Comparison of ENCODE assay signal across 26 cellular contexts in genomic region chr21:31490471-31490870, GRCh38.
DNase-seq lines count a peak whose midpoint lies in the region; ATAC-seq, FAIRE-seq and TF ChIP-seq lines count a peak whose summit lies in the region.
"Had no signal": no experiment of that assay in that cellular context is flagged by ENCODE, and none has a peak within 500 bp of the region (broad histone marks: within the 10 kb centered on the region; RNA-seq: fewer than 3 reads in every experiment).

No MANE protein-coding gene starts in this region.

- no peaks in the 10 kb centered on the region for H3K36me3 ChIP-seq in K562 (ENCODE audit: control insufficient read depth, insufficient read depth, low read length)
- H3K36me3 ChIP-seq in ovary = no peaks in the 10 kb centered on the region
- H3K36me3 ChIP-seq: transverse colon had no signal

- peaks cover 2% of the 10 kb centered on the region for H3K4me1 Mint-ChIP-seq in activated CD4-positive, alpha-beta T cell treated with anti-CD3 and anti-CD28 coated beads, Interleukin-2, amount 10 ng/mL, durations not matched to agents 24 days and 14 days

- H3K27me3 Mint-ChIP-seq in activated CD4-positive, alpha-beta T cell treated with anti-CD3 and anti-CD28 coated beads, Interleukin-2, amount 10 ng/mL, durations not matched to agents 24 days and 14 days = peaks cover 5% of the 10 kb centered on the region
- H3K27me3 Mint-ChIP-seq: naive thymus-derived CD8-positive, alpha-beta T cell had no signal

- CTCF ChIA-PET in A549 (lab: Yijun Ruan, JAX) = no interaction called here
- CTCF ChIA-PET in K562 (lab: Yijun Ruan, JAX; ENCODE audit: low intra/inter-chr PET ratio) = no interaction called here

- H3K27me3 ChIP-seq in K562 (ENCODE audit: control insufficient read depth in 2 of 2, insufficient read depth in 2 of 2, low read length in 2 of 2) = peaks cover 0 to 9% of the 10 kb centered on the region in 2 experiments; a peak in 2 of 5 replicates
- H3K27me3 ChIP-seq in ovary = no peaks in the 10 kb centered on the region
- H3K27me3 ChIP-seq: dorsolateral prefrontal cortex, transverse colon had no signal

- no peak overlapping the region for H3K4me2 ChIP-seq in A549
- H3K4me2 ChIP-seq in K562 (ENCODE audit: insufficient read depth, low read length) = peak overlapping the region; percentile 68

- TF ChIP-seq POLR2A in A549 (IDR thresholded peaks at IDR 0.05; ENCODE audit: low read length) (no peak), K562 (conservative IDR thresholded peaks at IDR 0.05) (no peak), ovary (IDR thresholded peaks at IDR 0.05) (no peak)

- 44% methylated on average over 5 of the region's 5 CpGs for WGBS in A549 (ENCODE audit: missing lambda C conversion rate)
- 0% methylated on average over 5 of the region's 5 CpGs for WGBS in K562 (ENCODE audit: insufficient coverage, low coverage, missing lambda C conversion rate)
- 89 to 98% (median 92%) methylated on average over 5 of the region's 5 CpGs for WGBS in ovary, 3 donors

- in situ Hi-C loops in K562 (cut with MboI) = no loop called here

- TF ChIP-seq RAD21 in A549 (conservative IDR thresholded peaks at IDR 0.05 in 1 of 2, IDR thresholded peaks at IDR 0.05 in 1 of 2) (no peak), K562 (CRISPR knock-in tag; conservative IDR thresholded peaks at IDR 0.05 in 1 of 2, IDR thresholded peaks at IDR 0.05 in 1 of 2) (no peak)

- H3K36me3 Mint-ChIP-seq in activated CD4-positive, alpha-beta T cell treated with anti-CD3 and anti-CD28 coated beads, Interleukin-2, amount 10 ng/mL, durations not matched to agents 24 days and 14 days (ENCODE audit: low read depth) = no peaks in the 10 kb centered on the region

- no peak for TF ChIP-seq CTCF in A549 (IDR thresholded peaks at IDR 0.05)
- no peak for TF ChIP-seq CTCF in K562 (IDR thresholded peaks at IDR 0.05 in 2 of 3, conservative IDR thresholded peaks at IDR 0.05 in 1 of 3; ENCODE audit: insufficient read depth in 2 of 3, low read depth in 1 of 3, low read length in 3 of 3)
- no peak for TF ChIP-seq CTCF in ovary (IDR thresholded peaks at IDR 0.05)

- POLR2A ChIA-PET in A549 (lab: Yijun Ruan, JAX) (no interaction called here), K562 (lab: Yijun Ruan, JAX) (no interaction called here)

- peaks cover 11% of the 10 kb centered on the region for H3K9me3 Mint-ChIP-seq in activated CD4-positive, alpha-beta T cell treated with anti-CD3 and anti-CD28 coated beads, Interleukin-2, amount 10 ng/mL, durations not matched to agents 24 days and 14 days

- FAIRE-seq in A549 (lab: Jason Lieb, UNC) (no peak), K562 (lab: Jason Lieb, UNC) (no peak)
- FAIRE-seq: endothelial cell of umbilical vein had no signal

- H3K79me2 ChIP-seq in K562 (ENCODE audit: control insufficient read depth, insufficient read depth, low read length) = no peaks in the 10 kb centered on the region

- no peak overlapping the region for H3K4me3 Mint-ChIP-seq in activated CD4-positive, alpha-beta T cell treated with anti-CD3 and anti-CD28 coated beads, Interleukin-2, amount 10 ng/mL, durations not matched to agents 24 days and 14 days
- H3K4me3 Mint-ChIP-seq: activated naive CD8-positive, alpha-beta T cell treated with anti-CD3 and anti-CD28 coated beads, Interleukin-2, amount 10 ng/mL, durations not matched to agents 7 days and 5 days; naive thymus-derived CD8-positive, alpha-beta T cell; T-helper 1 cell treated with Interleukin-12 subunit alpha and Interleukin-12 subunit beta and Interleukin-4 antibody, amounts not matched to agents 30 μg/mL and 1 μg/mL, for 36 hours had no signal

- H3K4me3 ChIP-seq in A549 = no peak overlapping the region
- H3K4me3 ChIP-seq in K562 = peak overlapping the region; percentile 22; the same call in 1 of the 2 replicates
- H3K4me3 ChIP-seq in ovary = no peak overlapping the region
- H3K4me3 ChIP-seq: dorsolateral prefrontal cortex, GM23248, transverse colon had no signal

- TF ChIP-seq EP300 in A549 (IDR thresholded peaks at IDR 0.05) = no peak
- no peak for TF ChIP-seq EP300 in K562 (IDR thresholded peaks at IDR 0.05; ENCODE audit: low read length)
- no peak for TF ChIP-seq EP300 in ovary (IDR thresholded peaks at IDR 0.05)

- DNase-seq in A549 (ENCODE audit: low read depth in 1 of 2, low spot score in 1 of 2) (peak; percentile 6 to 10), CMK (ENCODE audit: low read depth) (peak; percentile 4), M059J (ENCODE audit: low read depth) (peak; percentile 3), K562 (ENCODE audit: extremely low read depth in 1 of 4, low spot score in 3 of 4) (peak; percentile 30 to 79 (median 73)), activated gamma-delta T cell treated with Interleukin-2 at 50 U/mL for 16 hours (no peak), ovary (no peak)
- no peak for DNase-seq in activated CD4-positive, alpha-beta T cell treated with anti-CD3 and anti-CD28 coated beads, Interleukin-2, amount 10 ng/mL, durations not matched to agents 24 days and 14 days
- DNase-seq: activated CD4-positive, alpha-beta T cell treated with anti-CD3 and anti-CD28 coated beads, Interleukin-2, amount 50 U/mL, for 1 hour; activated naive CD8-positive, alpha-beta T cell treated with anti-CD3 and anti-CD28 coated beads, Interleukin-2, amount 10 ng/mL, durations not matched to agents 7 days and 5 days; AML-193; GM23248; head of caudate nucleus; Kasumi-1; left colon; naive thymus-derived CD8-positive, alpha-beta T cell; NCI-H1105 treated with DMSO at 0.1 percent for 48 hours; NCI-H2081 treated with DMSO at 0.1 percent for 48 hours; NCI-H526; PC-3; stimulated activated CD4-positive, alpha-beta T cell treated with anti-CD3 and anti-CD28 coated beads, Interleukin-4, amount 100 ng/mL, for 24 hours; stimulated activated naive CD8-positive, alpha-beta T cell treated with anti-CD3 and anti-CD28 coated beads, Interleukin-15, Interleukin-2, amounts not matched to agents 100 U/mL and 50 U/mL, for 24 hours; transverse colon had no signal

- H3K9me1 ChIP-seq in K562 (ENCODE audit: control insufficient read depth, insufficient read depth, low read length) = no peaks in the 10 kb centered on the region

- no peak overlapping the region for H3K27ac Mint-ChIP-seq in activated CD4-positive, alpha-beta T cell treated with anti-CD3 and anti-CD28 coated beads, Interleukin-2, amount 10 ng/mL, durations not matched to agents 24 days and 14 days
- H3K27ac Mint-ChIP-seq: activated naive CD8-positive, alpha-beta T cell treated with anti-CD3 and anti-CD28 coated beads, Interleukin-2, amount 10 ng/mL, durations not matched to agents 7 days and 5 days; T-helper 1 cell treated with Interleukin-12 subunit alpha and Interleukin-12 subunit beta and Interleukin-4 antibody, amounts not matched to agents 30 μg/mL and 1 μg/mL, for 36 hours had no signal

- H3K27ac ChIP-seq in A549 = no peak overlapping the region
- H3K27ac ChIP-seq in K562 (ENCODE audit: extremely low read depth, low read depth, low read length) = no peak overlapping the region
- no peak overlapping the region for H3K27ac ChIP-seq in ovary
- H3K27ac ChIP-seq: dorsolateral prefrontal cortex, GM23248, transverse colon had no signal

- no peaks in the 10 kb centered on the region for H4K20me1 ChIP-seq in K562 (replicated peaks; ENCODE audit: control insufficient read depth, insufficient read depth, low read length)

- no peaks in the 10 kb centered on the region for H3K9me3 ChIP-seq in A549
- no peaks in the 10 kb centered on the region for H3K9me3 ChIP-seq in K562 (replicated peaks; ENCODE audit: control insufficient read depth, insufficient read depth, low read depth, low read length)
- H3K9me3 ChIP-seq in ovary = no peaks in the 10 kb centered on the region

- intact Hi-C loops in K562 (cut with micrococcal nuclease) = no loop called here
- intact Hi-C loops in ovary (cut with DNase I) = no loop called here
- intact Hi-C loops in activated CD4-positive, alpha-beta T cell treated with anti-CD3 and anti-CD28 coated beads, Interleukin-2, amount 10 ng/mL, durations not matched to agents 24 days and 14 days (cut with micrococcal nuclease) = no loop called here

- H3K9ac ChIP-seq in K562 (ENCODE audit: insufficient read depth in 1 of 2, low read depth in 2 of 2, low read length in 2 of 2) = no peak overlapping the region
- H3K9ac ChIP-seq: GM23248 had no signal

- ATAC-seq in A549 (peak in 1 of 2 experiments; percentile 46; a peak in 3 of 6 replicates), K562 (peak; percentile 99), GM18870 (IDR thresholded peaks at IDR 0.05; ENCODE audit: unreplicated experiment) (no peak)
- ATAC-seq: left colon; naive thymus-derived CD8-positive, alpha-beta T cell; PC-3; stimulated activated naive CD8-positive, alpha-beta T cell treated with anti-CD3 and anti-CD28 coated beads, Interleukin-15, Interleukin-2, amounts not matched to agents 100 U/mL and 50 U/mL, for 24 hours had no signal

- H2AFZ ChIP-seq in K562 (ENCODE audit: low read depth, low read length) = peak overlapping the region; percentile 61
- H2AFZ ChIP-seq: GM23248 had no signal

- BruUV-seq in K562 (replicated peaks; lab: Mats Ljungman, UMichigan) = no TSS peak

- H3K4me1 ChIP-seq in A549 = no peaks in the 10 kb centered on the region
- H3K4me1 ChIP-seq in K562 (replicated peaks in 1 of 2; ENCODE audit: control insufficient read depth in 2 of 2, insufficient read depth in 2 of 2, low read length in 2 of 2) = no peaks in the 10 kb centered on the region
- H3K4me1 ChIP-seq in ovary (ENCODE audit: insufficient read depth) = no peaks in the 10 kb centered on the region
- H3K4me1 ChIP-seq: transverse colon had no signal

TF ChIP-seq in A549, 52 proteins besides CTCF, POLR2A, EP300 and RAD21:
- no peak for TF ChIP-seq MAFK (IDR thresholded peaks at IDR 0.05; ENCODE audit: partially characterized antibody)
- TF ChIP-seq RCOR1 (IDR thresholded peaks at IDR 0.05; ENCODE audit: low read depth, low read length) = no peak
- no peak for TF ChIP-seq CHD2 (IDR thresholded peaks at IDR 0.05; ENCODE audit: low read length, partially characterized antibody)
- no peak for TF ChIP-seq JUNB (IDR thresholded peaks at IDR 0.05)
- no peak for TF ChIP-seq TP53 (CRISPR knock-in tag; IDR thresholded peaks at IDR 0.05)

TF ChIP-seq in K562, 482 proteins besides CTCF, POLR2A, EP300 and RAD21 (continues in another document):
- no peak for TF ChIP-seq ZNF184 (CRISPR knock-in tag; IDR thresholded peaks at IDR 0.05)
- no peak for TF ChIP-seq ETV6 (IDR thresholded peaks at IDR 0.05; ENCODE audit: borderline replicate concordance in 1 of 2, low read depth in 2 of 2, low read length in 1 of 2)
- TF ChIP-seq ETV6 (CRISPR knock-in tag; IDR thresholded peaks at IDR 0.05; ENCODE audit: borderline replicate concordance) = no peak
- TF ChIP-seq ETV1 (tag; conservative IDR thresholded peaks at IDR 0.05; ENCODE audit: low read depth) = 0 out of 2 replicates have a peak, but pooled peaks have one; percentile 11
- no peak for TF ChIP-seq SIX5 (IDR thresholded peaks at IDR 0.05; ENCODE audit: borderline replicate concordance in 1 of 2, insufficient read depth in 1 of 2, low read depth in 1 of 2, low read length in 2 of 2)
- TF ChIP-seq FOXP1 (CRISPR knock-in tag; IDR thresholded peaks at IDR 0.05) = no peak
- TF ChIP-seq GABPA (tag; conservative IDR thresholded peaks at IDR 0.05; ENCODE audit: low read depth) = peak; percentile 54
- peak; percentile 55 for TF ChIP-seq FOS (IDR thresholded peaks at IDR 0.05; ENCODE audit: extremely low read depth, insufficient read length)
- TF ChIP-seq POLR2AphosphoS5 (IDR thresholded peaks at IDR 0.05; ENCODE audit: control insufficient read depth, insufficient read depth, low read depth, low read length) = no peak

Comparison
In these comparisons a context has a peak if more than half of its experiments do, and no peak if none do; other contexts are left out.
1. DNase-seq: peak in A549 (2 of 2), CMK (single experiment), M059J (single experiment) and K562 (4 of 4); none in activated gamma-delta T cell treated with Interleukin-2 at 50 U/mL for 16 hours (single experiment), ovary (0 of 5) and activated CD4-positive, alpha-beta T cell treated with anti-CD3 and anti-CD28 coated beads, Interleukin-2, amount 10 ng/mL, durations not matched to agents 24 days and 14 days (single experiment).
2. Of the 35 proteins assayed by ChIP-seq in both K562 and A549: peak only in K562: EHMT2 and USF2; only in A549: none; in both: none; in neither: 33.